ENCODE assay signal across 25 cellular contexts in genomic region chr14:95126906-95127530, GRCh38.
"Had no signal": no experiment of that assay in that cellular context is flagged by ENCODE, and none has a peak within 500 bp of the region (broad histone marks: within the 10 kb centered on the region; RNA-seq: fewer than 3 reads in every experiment).

No MANE protein-coding gene starts in this region.

- H2AFZ ChIP-seq: hepatocyte had no signal

- ATAC-seq: activated naive CD4-positive, alpha-beta T cell treated with anti-CD3 and anti-CD28 coated beads, Interleukin-2, amount 50 U/mL, for 72 hours; activated T-helper 17 cell treated with anti-CD3 and anti-CD28 coated beads, Interleukin-2, amount 50 U/mL, for 72 hours; natural killer cell treated with Interleukin-12 subunit alpha and Interleukin-12 subunit beta and Interleukin-15 and Interleukin-18, amount 100 ng/mL, for 72 hours had no signal

- H3K4me2 ChIP-seq: hepatocyte had no signal

- H3K27ac ChIP-seq: brain microvascular endothelial cell, hepatocyte, left ventricle myocardium inferior, neutrophil, ovary, prostate gland, WERI-Rb-1 had no signal

- H3K4me3 ChIP-seq: hepatocyte, left ventricle myocardium inferior, ovary, prostate gland, upper lobe of left lung had no signal

- H3K9me3 ChIP-seq: left ventricle myocardium inferior, neutrophil, ovary, prostate gland, upper lobe of left lung had no signal

- H3K27me3 ChIP-seq: brain microvascular endothelial cell, hepatocyte, neutrophil, ovary, upper lobe of left lung had no signal

- DNase-seq: activated CD4-positive, alpha-beta T cell treated with anti-CD3 and anti-CD28 coated beads, Interleukin-2, amount 50 U/mL, for 1 hour; activated CD4-positive, CD25-positive, alpha-beta regulatory T cell treated with anti-CD3 and anti-CD28 coated beads, Interleukin-2, amount 50 U/mL, for 72 hours; activated CD8-positive, alpha-beta memory T cell treated with anti-CD3 and anti-CD28 coated beads for 24 hours; activated CD8-positive, alpha-beta memory T cell treated with anti-CD3 and anti-CD28 coated beads, Interleukin-2, amount 50 U/mL, for 4 hours; activated T-cell treated with anti-CD3 and anti-CD28 coated beads, Interleukin-2, amount 50 U/mL, for 24 hours; aorta; brain microvascular endothelial cell; caudate nucleus; dermis blood vessel endothelial cell; effector CD8-positive, alpha-beta T cell; glutamatergic neuron; immature natural killer cell; left ventricle myocardium inferior; ovary; stimulated activated CD4-positive, alpha-beta T cell treated with anti-CD3 and anti-CD28 coated beads, Interleukin-4, amount 100 ng/mL, for 24 hours; stimulated activated naive CD4-positive, alpha-beta T cell treated with Interleukin-2 at 50 U/mL for 16 hours; upper lobe of left lung; WERI-Rb-1 had no signal

- FAIRE-seq: TTC549 had no signal

- H3K36me3 ChIP-seq: ovary had no signal
